In the genomic region with DNA sequence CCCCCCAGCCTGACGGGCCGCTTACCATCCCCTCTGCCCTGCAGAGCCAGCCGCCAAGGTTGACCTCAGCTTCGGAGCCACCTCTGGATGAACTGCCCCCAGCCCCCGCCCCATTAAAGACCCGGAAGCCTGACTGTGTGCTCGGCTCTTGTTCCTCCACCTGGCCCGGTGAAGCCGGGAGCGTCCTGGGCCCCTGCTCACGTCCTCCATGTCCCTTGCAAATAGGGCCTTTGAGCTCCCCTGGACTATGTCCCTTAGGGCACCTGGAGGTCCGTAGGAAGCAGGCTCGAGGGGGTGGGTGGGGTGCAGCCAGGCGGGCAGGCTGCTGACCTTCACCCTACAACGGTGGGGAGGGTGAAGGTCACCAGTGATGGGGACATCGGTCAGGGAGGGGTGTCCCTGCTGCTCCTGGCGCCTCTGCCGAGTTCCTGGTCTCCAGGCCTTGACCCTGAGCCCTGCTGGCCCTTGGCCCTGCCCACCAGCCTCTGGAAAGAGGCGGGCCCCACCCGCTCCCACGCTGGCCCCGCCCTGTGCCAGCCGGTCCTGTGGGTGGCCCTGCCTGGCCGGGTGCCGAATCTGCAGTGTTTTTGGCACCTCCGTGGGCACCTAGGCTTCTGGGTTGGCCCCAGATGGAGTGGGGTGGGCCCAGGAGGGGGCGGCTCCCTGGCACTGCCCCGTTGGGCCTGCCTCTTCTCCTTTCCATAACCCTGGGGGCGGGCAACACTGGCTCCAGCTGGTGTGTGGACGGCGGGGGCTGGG, we compare ENCODE assay signal across 1 cellular context.
TF ChIP-seq lines count a peak whose summit lies in the region.

No MANE protein-coding gene starts in this region.

TF ChIP-seq in HepG2, 621 proteins besides CTCF, POLR2A, EP300 and RAD21 (continued from another document and continues in another):
- TF ChIP-seq ZGPAT (CRISPR knock-in tag; IDR thresholded peaks at IDR 0.05) (peak; percentile 93), HES4 (CRISPR knock-in tag; IDR thresholded peaks at IDR 0.05; ENCODE audit: borderline replicate concordance) (no peak), TCF7L2 (IDR thresholded peaks at IDR 0.05; ENCODE audit: low read depth, low read length) (no peak), ZC3H13 (CRISPR knock-in tag; IDR thresholded peaks at IDR 0.05) (peak; percentile 94), ZFP41 (CRISPR knock-in tag; IDR thresholded peaks at IDR 0.05; ENCODE audit: borderline replicate concordance) (no peak), HHEX (CRISPR knock-in tag; IDR thresholded peaks at IDR 0.05) (0 out of 2 replicates have a peak, but pooled peaks have one; percentile 27), HCFC1 (IDR thresholded peaks at IDR 0.05; ENCODE audit: low read depth, low read length) (no peak; the same call in 1 of the 2 replicates), ZNF773 (CRISPR knock-in tag; IDR thresholded peaks at IDR 0.05; ENCODE audit: borderline replicate concordance) (no peak), YY1 (IDR thresholded peaks at IDR 0.05; ENCODE audit: insufficient read depth, insufficient replicate concordance, low read depth, low read length) (peak; percentile 25), PRDM10 (CRISPR knock-in tag; IDR thresholded peaks at IDR 0.05; ENCODE audit: low read depth) (peak; percentile 69), GZF1 (CRISPR knock-in tag; IDR thresholded peaks at IDR 0.05) (0 out of 2 replicates have a peak, but pooled peaks have one; percentile 42), SIN3B (IDR thresholded peaks at IDR 0.05; ENCODE audit: low read length) (no peak), ZNF451 (CRISPR knock-in tag; IDR thresholded peaks at IDR 0.05) (peak; percentile 68), AGO2 (optimal IDR thresholded peaks at IDR 0.05; ENCODE audit: low read depth, low read length) (peak; percentile 95), THAP11 (CRISPR knock-in tag; IDR thresholded peaks at IDR 0.05) (peak; percentile 81; the same call in 1 of the 2 replicates), MTA3 (CRISPR knock-in tag; IDR thresholded peaks at IDR 0.05) (no peak), MXD1 (CRISPR knock-in tag; IDR thresholded peaks at IDR 0.05) (no peak), SNAI1 (CRISPR knock-in tag; IDR thresholded peaks at IDR 0.05; ENCODE audit: borderline replicate concordance) (no peak), RELA (CRISPR knock-in tag; IDR thresholded peaks at IDR 0.05) (no peak), MTF2 (CRISPR knock-in tag; IDR thresholded peaks at IDR 0.05; ENCODE audit: borderline replicate concordance) (no peak), ZNF275 (CRISPR knock-in tag; IDR thresholded peaks at IDR 0.05; ENCODE audit: borderline replicate concordance) (no peak), ZNF333 (CRISPR knock-in tag; IDR thresholded peaks at IDR 0.05; ENCODE audit: borderline replicate concordance) (no peak), ZNF501 (CRISPR knock-in tag; IDR thresholded peaks at IDR 0.05) (peak; percentile 89), ZMAT5 (CRISPR knock-in tag; IDR thresholded peaks at IDR 0.05; ENCODE audit: borderline replicate concordance, low read depth) (no peak), THYN1 (CRISPR knock-in tag; IDR thresholded peaks at IDR 0.05; ENCODE audit: borderline replicate concordance, low read depth) (no peak), ZNF549 (CRISPR knock-in tag; IDR thresholded peaks at IDR 0.05) (no peak), HOXA9 (CRISPR knock-in tag; IDR thresholded peaks at IDR 0.05; ENCODE audit: borderline replicate concordance) (no peak), HDAC2 (CRISPR knock-in tag; IDR thresholded peaks at IDR 0.05) (peak; percentile 95), NFKB2 (CRISPR knock-in tag; IDR thresholded peaks at IDR 0.05; ENCODE audit: borderline replicate concordance) (no peak)
- TF ChIP-seq, protein P1, sequence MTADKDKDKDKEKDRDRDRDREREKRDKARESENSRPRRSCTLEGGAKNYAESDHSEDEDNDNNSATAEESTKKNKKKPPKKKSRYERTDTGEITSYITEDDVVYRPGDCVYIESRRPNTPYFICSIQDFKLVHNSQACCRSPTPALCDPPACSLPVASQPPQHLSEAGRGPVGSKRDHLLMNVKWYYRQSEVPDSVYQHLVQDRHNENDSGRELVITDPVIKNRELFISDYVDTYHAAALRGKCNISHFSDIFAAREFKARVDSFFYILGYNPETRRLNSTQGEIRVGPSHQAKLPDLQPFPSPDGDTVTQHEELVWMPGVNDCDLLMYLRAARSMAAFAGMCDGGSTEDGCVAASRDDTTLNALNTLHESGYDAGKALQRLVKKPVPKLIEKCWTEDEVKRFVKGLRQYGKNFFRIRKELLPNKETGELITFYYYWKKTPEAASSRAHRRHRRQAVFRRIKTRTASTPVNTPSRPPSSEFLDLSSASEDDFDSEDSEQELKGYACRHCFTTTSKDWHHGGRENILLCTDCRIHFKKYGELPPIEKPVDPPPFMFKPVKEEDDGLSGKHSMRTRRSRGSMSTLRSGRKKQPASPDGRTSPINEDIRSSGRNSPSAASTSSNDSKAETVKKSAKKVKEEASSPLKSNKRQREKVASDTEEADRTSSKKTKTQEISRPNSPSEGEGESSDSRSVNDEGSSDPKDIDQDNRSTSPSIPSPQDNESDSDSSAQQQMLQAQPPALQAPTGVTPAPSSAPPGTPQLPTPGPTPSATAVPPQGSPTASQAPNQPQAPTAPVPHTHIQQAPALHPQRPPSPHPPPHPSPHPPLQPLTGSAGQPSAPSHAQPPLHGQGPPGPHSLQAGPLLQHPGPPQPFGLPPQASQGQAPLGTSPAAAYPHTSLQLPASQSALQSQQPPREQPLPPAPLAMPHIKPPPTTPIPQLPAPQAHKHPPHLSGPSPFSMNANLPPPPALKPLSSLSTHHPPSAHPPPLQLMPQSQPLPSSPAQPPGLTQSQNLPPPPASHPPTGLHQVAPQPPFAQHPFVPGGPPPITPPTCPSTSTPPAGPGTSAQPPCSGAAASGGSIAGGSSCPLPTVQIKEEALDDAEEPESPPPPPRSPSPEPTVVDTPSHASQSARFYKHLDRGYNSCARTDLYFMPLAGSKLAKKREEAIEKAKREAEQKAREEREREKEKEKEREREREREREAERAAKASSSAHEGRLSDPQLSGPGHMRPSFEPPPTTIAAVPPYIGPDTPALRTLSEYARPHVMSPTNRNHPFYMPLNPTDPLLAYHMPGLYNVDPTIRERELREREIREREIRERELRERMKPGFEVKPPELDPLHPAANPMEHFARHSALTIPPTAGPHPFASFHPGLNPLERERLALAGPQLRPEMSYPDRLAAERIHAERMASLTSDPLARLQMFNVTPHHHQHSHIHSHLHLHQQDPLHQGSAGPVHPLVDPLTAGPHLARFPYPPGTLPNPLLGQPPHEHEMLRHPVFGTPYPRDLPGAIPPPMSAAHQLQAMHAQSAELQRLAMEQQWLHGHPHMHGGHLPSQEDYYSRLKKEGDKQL (CRISPR knock-in tag; IDR thresholded peaks at IDR 0.05; ENCODE audit: low read depth), result no peak
- TF ChIP-seq, protein P2, sequence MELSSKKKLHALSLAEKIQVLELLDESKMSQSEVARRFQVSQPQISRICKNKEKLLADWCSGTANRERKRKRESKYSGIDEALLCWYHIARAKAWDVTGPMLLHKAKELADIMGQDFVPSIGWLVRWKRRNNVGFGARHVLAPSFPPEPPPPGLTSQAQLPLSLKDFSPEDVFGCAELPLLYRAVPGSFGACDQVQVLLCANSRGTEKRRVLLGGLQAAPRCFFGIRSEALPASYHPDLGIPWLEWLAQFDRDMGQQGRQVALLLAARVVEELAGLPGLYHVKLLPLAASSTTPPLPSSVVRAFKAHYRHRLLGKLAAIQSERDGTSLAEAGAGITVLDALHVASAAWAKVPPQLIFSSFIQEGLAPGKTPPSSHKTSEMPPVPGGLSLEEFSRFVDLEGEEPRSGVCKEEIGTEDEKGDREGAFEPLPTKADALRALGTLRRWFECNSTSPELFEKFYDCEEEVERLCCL (CRISPR knock-in tag; IDR thresholded peaks at IDR 0.05; ENCODE audit: borderline replicate concordance), result no peak
- TF ChIP-seq, protein P3, sequence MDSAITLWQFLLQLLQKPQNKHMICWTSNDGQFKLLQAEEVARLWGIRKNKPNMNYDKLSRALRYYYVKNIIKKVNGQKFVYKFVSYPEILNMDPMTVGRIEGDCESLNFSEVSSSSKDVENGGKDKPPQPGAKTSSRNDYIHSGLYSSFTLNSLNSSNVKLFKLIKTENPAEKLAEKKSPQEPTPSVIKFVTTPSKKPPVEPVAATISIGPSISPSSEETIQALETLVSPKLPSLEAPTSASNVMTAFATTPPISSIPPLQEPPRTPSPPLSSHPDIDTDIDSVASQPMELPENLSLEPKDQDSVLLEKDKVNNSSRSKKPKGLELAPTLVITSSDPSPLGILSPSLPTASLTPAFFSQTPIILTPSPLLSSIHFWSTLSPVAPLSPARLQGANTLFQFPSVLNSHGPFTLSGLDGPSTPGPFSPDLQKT (CRISPR knock-in tag; IDR thresholded peaks at IDR 0.05; ENCODE audit: borderline replicate concordance), result no peak
- TF ChIP-seq, protein P4, sequence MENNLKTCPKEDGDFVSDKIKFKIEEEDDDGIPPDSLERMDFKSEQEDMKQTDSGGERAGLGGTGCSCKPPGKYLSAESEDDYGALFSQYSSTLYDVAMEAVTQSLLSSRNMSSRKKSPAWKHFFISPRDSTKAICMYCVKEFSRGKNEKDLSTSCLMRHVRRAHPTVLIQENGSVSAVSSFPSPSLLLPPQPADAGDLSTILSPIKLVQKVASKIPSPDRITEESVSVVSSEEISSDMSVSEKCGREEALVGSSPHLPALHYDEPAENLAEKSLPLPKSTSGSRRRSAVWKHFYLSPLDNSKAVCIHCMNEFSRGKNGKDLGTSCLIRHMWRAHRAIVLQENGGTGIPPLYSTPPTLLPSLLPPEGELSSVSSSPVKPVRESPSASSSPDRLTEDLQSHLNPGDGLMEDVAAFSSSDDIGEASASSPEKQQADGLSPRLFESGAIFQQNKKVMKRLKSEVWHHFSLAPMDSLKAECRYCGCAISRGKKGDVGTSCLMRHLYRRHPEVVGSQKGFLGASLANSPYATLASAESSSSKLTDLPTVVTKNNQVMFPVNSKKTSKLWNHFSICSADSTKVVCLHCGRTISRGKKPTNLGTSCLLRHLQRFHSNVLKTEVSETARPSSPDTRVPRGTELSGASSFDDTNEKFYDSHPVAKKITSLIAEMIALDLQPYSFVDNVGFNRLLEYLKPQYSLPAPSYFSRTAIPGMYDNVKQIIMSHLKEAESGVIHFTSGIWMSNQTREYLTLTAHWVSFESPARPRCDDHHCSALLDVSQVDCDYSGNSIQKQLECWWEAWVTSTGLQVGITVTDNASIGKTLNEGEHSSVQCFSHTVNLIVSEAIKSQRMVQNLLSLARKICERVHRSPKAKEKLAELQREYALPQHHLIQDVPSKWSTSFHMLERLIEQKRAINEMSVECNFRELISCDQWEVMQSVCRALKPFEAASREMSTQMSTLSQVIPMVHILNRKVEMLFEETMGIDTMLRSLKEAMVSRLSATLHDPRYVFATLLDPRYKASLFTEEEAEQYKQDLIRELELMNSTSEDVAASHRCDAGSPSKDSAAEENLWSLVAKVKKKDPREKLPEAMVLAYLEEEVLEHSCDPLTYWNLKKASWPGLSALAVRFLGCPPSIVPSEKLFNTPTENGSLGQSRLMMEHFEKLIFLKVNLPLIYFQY (CRISPR knock-in tag; IDR thresholded peaks at IDR 0.05; ENCODE audit: borderline replicate concordance), result no peak; the same call in 1 of the 2 replicates
